24 cellular contexts compared by ENCODE assay signal in the genomic region with DNA sequence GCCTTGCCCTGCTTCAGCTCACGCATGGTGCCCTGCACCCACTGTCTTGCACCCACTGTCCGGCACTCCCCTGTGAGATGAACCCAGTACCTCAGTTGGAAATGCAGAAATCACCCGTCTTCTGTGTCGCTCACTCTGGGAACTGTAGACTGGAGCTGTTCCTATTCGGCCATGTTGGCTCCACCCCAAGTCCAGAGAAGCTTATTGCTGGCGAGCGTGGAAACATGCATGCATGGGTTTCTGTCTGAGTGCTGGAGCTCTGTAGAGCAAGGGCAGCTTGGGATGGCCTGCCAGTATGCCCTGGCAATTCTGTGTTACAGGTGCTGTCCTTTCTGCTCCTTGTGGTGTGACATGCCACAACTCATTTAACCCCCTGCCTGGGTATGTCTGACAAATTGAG.
DNase-seq lines count a peak whose midpoint lies in the region; ATAC-seq, FAIRE-seq and TF ChIP-seq lines count a peak whose summit lies in the region.
"Had no signal": no experiment of that assay in that cellular context is flagged by ENCODE, and none has a peak within 500 bp of the region (broad histone marks: within the 10 kb centered on the region; RNA-seq: fewer than 3 reads in every experiment).

No MANE protein-coding gene starts in this region.

- POLR2A ChIA-PET in A673 (lab: Charles Lee; ENCODE audit: low non-redundant PET): interaction anchor here (0.6 kb wide), 1 partner anchor 166 kb away, joined by 3 read pairs; no protein-coding TSS in a partner anchor
- POLR2A ChIA-PET in CD4-positive, alpha-beta memory T cell (lab: Charles Lee; ENCODE audit: partially characterized antibody): no interaction called here

- H3K36me3 Mint-ChIP-seq in CD4-positive, alpha-beta memory T cell: no peaks in the 10 kb centered on the region
- no peaks in the 10 kb centered on the region for H3K36me3 Mint-ChIP-seq in T-helper 17 cell (ENCODE audit: low read depth)
- H3K36me3 Mint-ChIP-seq in endodermal cell (ENCODE audit: low read depth): peaks cover 28% of the 10 kb centered on the region

- peaks cover 0 to 4% (median 1%) of the 10 kb centered on the region in 8 donors for H3K9me3 Mint-ChIP-seq in CD4-positive, alpha-beta memory T cell
- H3K9me3 Mint-ChIP-seq in endodermal cell: peaks cover 52% of the 10 kb centered on the region

- no TSS peak for BruUV-seq in A673 (replicated peaks; lab: Mats Ljungman, UMichigan)

- peak overlapping the region in 3 of 8 donors; percentile 68 to 80 (median 78) for H3K4me3 Mint-ChIP-seq in CD4-positive, alpha-beta memory T cell
- no peak overlapping the region for H3K4me3 Mint-ChIP-seq in T-helper 17 cell
- H3K4me3 Mint-ChIP-seq in endodermal cell: no peak overlapping the region
- H3K4me3 Mint-ChIP-seq: GM23338 had no signal

- no peaks in the 10 kb centered on the region for H3K27me3 ChIP-seq in A673 (replicated peaks; ENCODE audit: insufficient read depth, low read depth, low read length, poor library complexity)
- no peaks in the 10 kb centered on the region for H3K27me3 ChIP-seq in CD4-positive, alpha-beta memory T cell (ENCODE audit: insufficient read depth, low read length)
- H3K27me3 ChIP-seq in endodermal cell (ENCODE audit: control insufficient read depth, insufficient read depth, low read length, poor library complexity, severe bottlenecking): no peaks in the 10 kb centered on the region

- H3K27ac ChIP-seq in A673 (ENCODE audit: low read depth, low read length, poor library complexity, severe bottlenecking) (peak overlapping the region; percentile 85), endodermal cell (ENCODE audit: low read depth, low read length) (no peak overlapping the region)
- H3K27ac ChIP-seq in CD4-positive, alpha-beta memory T cell (ENCODE audit: low read depth, low read length): no peak overlapping the region
- H3K27ac ChIP-seq: HL-60 had no signal

- WGBS in endodermal cell (ENCODE audit: insufficient coverage in 1 of 2, insufficient read length in 1 of 2), 2 experiments: 92 to 96% methylated on average over 4 to 7 of the region's 7 CpGs

- H3K27me3 Mint-ChIP-seq in CD4-positive, alpha-beta memory T cell: no peaks in the 10 kb centered on the region
- H3K27me3 Mint-ChIP-seq in T-helper 17 cell (peaks cover 6% of the 10 kb centered on the region), endodermal cell (ENCODE audit: insufficient read depth) (peaks cover 6% of the 10 kb centered on the region)

- H3K27ac Mint-ChIP-seq in CD4-positive, alpha-beta memory T cell: peak overlapping the region in 5 of 7 donors; percentile 39 to 91 (median 86)
- peak overlapping the region; percentile 81 for H3K27ac Mint-ChIP-seq in T-helper 17 cell
- no peak overlapping the region for H3K27ac Mint-ChIP-seq in endodermal cell
- H3K27ac Mint-ChIP-seq: GM23338 had no signal

- H3K9me3 ChIP-seq in A673 (ENCODE audit: low read depth, low read length, poor library complexity, severe bottlenecking) (no peaks in the 10 kb centered on the region), T-helper 17 cell (ENCODE audit: control insufficient read depth, low read length, poor library complexity, severe bottlenecking) (no peaks in the 10 kb centered on the region), endodermal cell (ENCODE audit: control insufficient read depth, low read length) (peaks cover 34% of the 10 kb centered on the region)
- H3K9me3 ChIP-seq in CD4-positive, alpha-beta memory T cell (ENCODE audit: control insufficient read depth in 1 of 2, low read length in 2 of 2): no peaks in the 10 kb centered on the region
- H3K9me3 ChIP-seq: SK-N-SH had no signal

- no peak overlapping the region for H3K4me3 ChIP-seq in A673 (ENCODE audit: low read depth, low read length, poor library complexity, severe bottlenecking)
- H3K4me3 ChIP-seq in CD4-positive, alpha-beta memory T cell (ENCODE audit: low read length in 2 of 2): no peak overlapping the region
- peak overlapping the region; percentile 27 for H3K4me3 ChIP-seq in endodermal cell (ENCODE audit: low read length)
- H3K4me3 ChIP-seq: GM23338 had no signal

- peaks cover 0 to 26% (median 24%) of the 10 kb centered on the region in 4 donors for H3K4me1 Mint-ChIP-seq in CD4-positive, alpha-beta memory T cell
- peaks cover 22% of the 10 kb centered on the region for H3K4me1 Mint-ChIP-seq in T-helper 17 cell
- H3K4me1 Mint-ChIP-seq in endodermal cell: no peaks in the 10 kb centered on the region

- no peaks in the 10 kb centered on the region for H3K36me3 ChIP-seq in A673 (ENCODE audit: insufficient read depth, low read length, poor library complexity, severe bottlenecking)
- no peaks in the 10 kb centered on the region for H3K36me3 ChIP-seq in CD4-positive, alpha-beta memory T cell (ENCODE audit: insufficient read depth, low read length)
- H3K36me3 ChIP-seq in endodermal cell (ENCODE audit: control insufficient read depth, insufficient read depth, low read length): no peaks in the 10 kb centered on the region

- no peak for ATAC-seq in T-helper 17 cell
- ATAC-seq: GM23338, PC-3 had no signal

- H3K4me1 ChIP-seq in A673 (ENCODE audit: insufficient read depth, low read length, poor library complexity, severe bottlenecking) (peaks cover 48% of the 10 kb centered on the region), endodermal cell (ENCODE audit: control insufficient read depth, insufficient read depth, low read length) (no peaks in the 10 kb centered on the region)
- peaks cover 46% of the 10 kb centered on the region for H3K4me1 ChIP-seq in CD4-positive, alpha-beta memory T cell (ENCODE audit: insufficient read depth, low read length)

- no peak for TF ChIP-seq POLR2A in erythroblast (IDR thresholded peaks at IDR 0.05; ENCODE audit: low read length)
- TF ChIP-seq POLR2A in H54 (IDR thresholded peaks at IDR 0.05; ENCODE audit: low read depth, low read length): no peak

- no peak for TF ChIP-seq CTCF in A673 (conservative IDR thresholded peaks at IDR 0.05; ENCODE audit: low read depth, low read length)
- TF ChIP-seq CTCF in endodermal cell (conservative IDR thresholded peaks at IDR 0.05): no peak

- CTCF ChIA-PET in A673 (lab: Charles Lee): no interaction called here
- CTCF ChIA-PET in CD4-positive, alpha-beta memory T cell (lab: Charles Lee; ENCODE audit: partially characterized antibody): interaction anchor here (1.2 to 1.3 kb wide), 2 partner anchors 10 to 12 kb away, joined by 3 to 4 read pairs; no protein-coding TSS in a partner anchor

- FAIRE-seq in H54 (lab: Jason Lieb, UNC) (no peak), HTR-8/SVneo (lab: Jason Lieb, UNC) (no peak)
- FAIRE-seq: A204.1, GM18507 had no signal

- peak; percentile 45 for DNase-seq in A673 (ENCODE audit: low spot score)
- DNase-seq in CD4-positive, alpha-beta memory T cell: no peak
- no peak for DNase-seq in T-helper 17 cell
- no peak for DNase-seq in endodermal cell
- no peak for DNase-seq in MV-4-11 (lab: John Stamatoyannopoulos, UW)
- no peak for DNase-seq in erythroblast (lab: John Stamatoyannopoulos, UW)
- DNase-seq in H54 (ENCODE audit: insufficient read length, low spot score): no peak
- DNase-seq in HTR-8/SVneo (ENCODE audit: insufficient read length, low spot score): no peak
- DNase-seq: AML-193; DMS153; HCEC 1CT; Karpas-422; NCI-H2029; NCI-H446 treated with DMSO at 0.1 percent for 48 hours; NCI-H526; NCI-H82; NK-92 treated with Interleukin-12 subunit alpha and Interleukin-12 subunit beta, amount 100 ng/mL, for 24 hours; PC-3; SK-N-SH; SW 1271 had no signal

- no peak overlapping the region for H3K9ac ChIP-seq in endodermal cell (ENCODE audit: extremely low read depth, low read length, poor library complexity, severe bottlenecking)
- H3K9ac ChIP-seq: SK-N-SH had no signal

- intact Hi-C loops in A673 (cut with micrococcal nuclease; ENCODE audit: unreplicated experiment): no loop called here
- intact Hi-C loops in CD4-positive, alpha-beta memory T cell (cut with micrococcal nuclease): no loop called here
